Comparison of ENCODE assay signal across 19 cellular contexts in genomic region chr18:25826377-25826776, GRCh38.
"Had no signal": no experiment of that assay in that cellular context is flagged by ENCODE, and none has a peak within 500 bp of the region (broad histone marks: within the 10 kb centered on the region; RNA-seq: fewer than 3 reads in every experiment).

No MANE protein-coding gene starts in this region.

- H3K27ac Mint-ChIP-seq: activated B cell treated with CpG ODN at 0.5 μM for 24 hours; activated CD8-positive, alpha-beta T cell treated with anti-CD3 and anti-CD28 coated beads, Interleukin-2, amount 10 ng/mL, durations not matched to agents 7 days and 5 days; activated naive CD4-positive, alpha-beta T cell treated with anti-CD3 and anti-CD28 coated beads, Interleukin-2, amount 50 U/mL, for 24 hours had no signal

- H3K27ac ChIP-seq: esophagus squamous epithelium, hepatocyte, right atrium auricular region, stomach, testis had no signal

- DNase-seq: activated B cell treated with CpG ODN at 0.5 μM for 24 hours; activated CD4-positive, alpha-beta T cell treated with anti-CD3 and anti-CD28 coated beads for 48 hours; activated CD8-positive, alpha-beta memory T cell treated with anti-CD3 and anti-CD28 coated beads, Interleukin-2, amount 50 U/mL, for 4 hours; activated CD8-positive, alpha-beta T cell treated with anti-CD3 and anti-CD28 coated beads, Interleukin-2, amount 10 ng/mL, durations not matched to agents 7 days and 5 days; activated effector memory CD4-positive, alpha-beta T cell treated with anti-CD3 and anti-CD28 coated beads, Interleukin-2, amount 50 U/mL, for 16 hours; activated T-cell treated with anti-CD3 and anti-CD28 coated beads, Interleukin-2, amount 50 U/mL, for 48 hours; central memory CD4-positive, alpha-beta T cell; effector CD8-positive, alpha-beta T cell; esophagus squamous epithelium; islet precursor cell; naive B cell; nucleus accumbens; small intestine; stomach; testis had no signal

- H2AFZ ChIP-seq: hepatocyte had no signal

- H3K27me3 ChIP-seq: hepatocyte, right atrium auricular region, stomach, testis had no signal

- H3K4me3 ChIP-seq: esophagus squamous epithelium, hepatocyte, lung, right atrium auricular region, stomach, testis had no signal

- H3K27me3 Mint-ChIP-seq: activated B cell treated with CpG ODN at 0.5 μM for 24 hours had no signal

- H3K4me1 Mint-ChIP-seq: activated B cell treated with CpG ODN at 0.5 μM for 24 hours; activated naive CD4-positive, alpha-beta T cell treated with anti-CD3 and anti-CD28 coated beads, Interleukin-2, amount 50 U/mL, for 24 hours; naive B cell had no signal

- H3K9me3 Mint-ChIP-seq: activated B cell treated with CpG ODN at 0.5 μM for 24 hours; activated naive CD4-positive, alpha-beta T cell treated with anti-CD3 and anti-CD28 coated beads, Interleukin-2, amount 50 U/mL, for 24 hours; naive B cell had no signal

- H3K4me3 Mint-ChIP-seq: activated B cell treated with CpG ODN at 0.5 μM for 24 hours; activated CD8-positive, alpha-beta T cell treated with anti-CD3 and anti-CD28 coated beads, Interleukin-2, amount 10 ng/mL, durations not matched to agents 7 days and 5 days; activated naive CD4-positive, alpha-beta T cell treated with anti-CD3 and anti-CD28 coated beads, Interleukin-2, amount 50 U/mL, for 24 hours; naive B cell had no signal

- H3K36me3 Mint-ChIP-seq: activated naive CD4-positive, alpha-beta T cell treated with anti-CD3 and anti-CD28 coated beads, Interleukin-2, amount 50 U/mL, for 24 hours; naive B cell had no signal

- H3K9me3 ChIP-seq: esophagus squamous epithelium, right atrium auricular region, stomach, testis had no signal

- H3K79me2 ChIP-seq: hepatocyte had no signal

- H3K36me3 ChIP-seq: esophagus squamous epithelium, right atrium auricular region, stomach had no signal

- H3K4me1 ChIP-seq: testis had no signal

- H3K4me2 ChIP-seq: hepatocyte had no signal
